40 cellular contexts compared by ENCODE assay signal in genomic region chr1:157753611-157754010, GRCh38. TPM values are rescaled to one million over a fixed set of nuclear protein-coding genes. Genes with fewer than 3 reads are reported as not detected.
"Had no signal": no experiment of that assay in that cellular context is flagged by ENCODE, and none has a peak within 500 bp of the region (broad histone marks: within the 10 kb centered on the region; RNA-seq: fewer than 3 reads in every experiment).

No MANE protein-coding gene starts in this region.

- H3K27me3 ChIP-seq: adrenal gland, body of pancreas, brain microvascular endothelial cell, breast epithelium had no signal

- H3K36me3 Mint-ChIP-seq: activated CD4-positive, alpha-beta memory T cell treated with anti-CD3 and anti-CD28 coated beads for 36 hours; activated naive CD4-positive, alpha-beta T cell treated with anti-CD3 and anti-CD28 coated beads, Interleukin-2, amount 50 U/mL, for 72 hours had no signal

- H3K4me1 Mint-ChIP-seq: activated CD4-positive, alpha-beta T cell treated with anti-CD3 and anti-CD28 coated beads, Interleukin-2, amount 10 ng/mL, durations not matched to agents 24 days and 14 days; activated naive CD8-positive, alpha-beta T cell treated with anti-CD3 and anti-CD28 coated beads for 36 hours; activated T-helper 17 cell treated with anti-CD3 and anti-CD28 coated beads, Interleukin-2, amount 50 U/mL, for 72 hours had no signal

- H3K27me3 Mint-ChIP-seq: activated CD4-positive, alpha-beta T cell treated with anti-CD3 and anti-CD28 coated beads, Interleukin-2, amount 10 ng/mL, durations not matched to agents 24 days and 14 days had no signal

- FAIRE-seq: astrocyte, TTC549 had no signal

- H3K4me3 ChIP-seq: adrenal gland, body of pancreas, breast epithelium had no signal

- DNase-seq: activated CD4-positive, alpha-beta memory T cell treated with anti-CD3 and anti-CD28 coated beads for 36 hours; activated CD4-positive, alpha-beta T cell treated with anti-CD3 and anti-CD28 coated beads for 4 hours; activated CD4-positive, alpha-beta T cell treated with anti-CD3 and anti-CD28 coated beads, Interleukin-2, amount 10 ng/mL, durations not matched to agents 24 days and 14 days; activated CD4-positive, alpha-beta T cell treated with anti-CD3 and anti-CD28 coated beads, Interleukin-2, amount 50 U/mL, for 1 hour; activated CD4-positive, alpha-beta T cell treated with anti-CD3 and anti-CD28 coated beads, Interleukin-2, amount 50 U/mL, for 4 hours; activated CD4-positive, CD25-positive, alpha-beta regulatory T cell; activated CD4-positive, CD25-positive, alpha-beta regulatory T cell treated with anti-CD3 and anti-CD28 coated beads, Interleukin-2, amount 50 U/mL, for 72 hours; activated CD8-positive, alpha-beta memory T cell treated with anti-CD3 and anti-CD28 coated beads, Interleukin-2, amount 50 U/mL, for 4 hours; activated CD8-positive, alpha-beta T cell treated with anti-CD3 and anti-CD28 coated beads for 36 hours; activated effector memory CD4-positive, alpha-beta T cell treated with anti-CD3 and anti-CD28 coated beads, Interleukin-2, amount 50 U/mL, for 16 hours; activated gamma-delta T cell treated with Interleukin-2 at 50 U/mL for 16 hours; activated naive CD4-positive, alpha-beta T cell; activated naive CD4-positive, alpha-beta T cell treated with anti-CD3 and anti-CD28 coated beads for 36 hours; activated naive CD4-positive, alpha-beta T cell treated with anti-CD3 and anti-CD28 coated beads, Interleukin-2, amount 50 U/mL, for 16 hours; activated naive CD8-positive, alpha-beta T cell treated with anti-CD3 and anti-CD28 coated beads for 36 hours; activated T-cell treated with anti-CD3 and anti-CD28 coated beads for 4 hours; activated T-cell treated with anti-CD3 and anti-CD28 coated beads, Interleukin-2, amount 50 U/mL, for 1 hour; activated T-cell treated with anti-CD3 and anti-CD28 coated beads, Interleukin-2, amount 50 U/mL, for 4 hours; activated T-cell treated with anti-CD3 and anti-CD28 coated beads, Interleukin-2, amount 50 U/mL, for 72 hours; adrenal gland; amniotic stem cell; aorta; body of pancreas; brain microvascular endothelial cell; central memory CD4-positive, alpha-beta T cell; T-helper 1 cell; T-helper 2 cell; T-helper 9 cell had no signal

- ATAC-seq: activated CD8-positive, alpha-beta T cell treated with anti-CD3 and anti-CD28 coated beads for 36 hours; activated naive CD4-positive, alpha-beta T cell treated with anti-CD3 and anti-CD28 coated beads, Interleukin-2, amount 50 U/mL, for 72 hours; activated T-cell treated with anti-CD3 and anti-CD28 coated beads, Interleukin-2, amount 50 U/mL, for 4 hours; activated T-cell treated with anti-CD3 and anti-CD28 coated beads, Interleukin-2, amount 50 U/mL, for 72 hours; activated T-helper 17 cell treated with anti-CD3 and anti-CD28 coated beads, Interleukin-2, amount 50 U/mL, for 72 hours; body of pancreas had no signal

- H3K4me3 Mint-ChIP-seq: activated CD4-positive, alpha-beta memory T cell treated with anti-CD3 and anti-CD28 coated beads for 36 hours; activated CD4-positive, alpha-beta T cell treated with anti-CD3 and anti-CD28 coated beads, Interleukin-2, amount 10 ng/mL, durations not matched to agents 24 days and 14 days; activated CD8-positive, alpha-beta T cell treated with anti-CD3 and anti-CD28 coated beads for 36 hours; activated naive CD4-positive, alpha-beta T cell treated with anti-CD3 and anti-CD28 coated beads for 36 hours; activated naive CD8-positive, alpha-beta T cell treated with anti-CD3 and anti-CD28 coated beads for 36 hours; activated T-cell treated with anti-CD3 and anti-CD28 coated beads, Interleukin-2, amount 50 U/mL, for 4 hours; activated T-cell treated with anti-CD3 and anti-CD28 coated beads, Interleukin-2, amount 50 U/mL, for 72 hours; activated T-helper 1 cell treated with anti-CD3 and anti-CD28 coated beads, Interleukin-12 subunit alpha, Interleukin-12 subunit beta, Interleukin-2, Interleukin-4 antibody, amounts not matched to agents 30 ng/mL and 10 ng/mL and 1 ng/mL, durations not matched to agents 14 hours and 24 hours and 36 hours; activated T-helper 17 cell treated with anti-CD3 and anti-CD28 coated beads, Interleukin-2, amount 50 U/mL, for 72 hours; T-helper 1 cell treated with Interleukin-12 subunit alpha and Interleukin-12 subunit beta and Interleukin-4 antibody, amounts not matched to agents 30 μg/mL and 1 μg/mL, for 36 hours; T-helper 2 cell treated with Interferon-gamma antibody and Interleukin-4, amounts not matched to agents 5 μg/mL and 100 μg/mL, for 36 hours had no signal

- H3K36me3 ChIP-seq: adrenal gland, brain microvascular endothelial cell, breast epithelium had no signal

- H3K9me3 Mint-ChIP-seq: activated CD8-positive, alpha-beta T cell treated with anti-CD3 and anti-CD28 coated beads for 36 hours; activated naive CD4-positive, alpha-beta T cell treated with anti-CD3 and anti-CD28 coated beads for 36 hours; activated T-cell treated with anti-CD3 and anti-CD28 coated beads, Interleukin-2, amount 50 U/mL, for 4 hours; activated T-helper 1 cell treated with anti-CD3 and anti-CD28 coated beads, Interleukin-12 subunit alpha, Interleukin-12 subunit beta, Interleukin-2, Interleukin-4 antibody, amounts not matched to agents 30 ng/mL and 10 ng/mL and 1 ng/mL, durations not matched to agents 14 hours and 24 hours and 36 hours; activated T-helper 17 cell treated with anti-CD3 and anti-CD28 coated beads, Interleukin-2, amount 50 U/mL, for 72 hours; T-helper 2 cell treated with Interferon-gamma antibody and Interleukin-4, amounts not matched to agents 5 μg/mL and 100 μg/mL, for 36 hours had no signal

- H3K27ac ChIP-seq: adrenal gland, body of pancreas, brain microvascular endothelial cell, breast epithelium, VCaP had no signal

- H3K4me1 ChIP-seq: adrenal gland, body of pancreas, breast epithelium had no signal

- H3K9me3 ChIP-seq: adrenal gland, body of pancreas, breast epithelium had no signal

- H3K27ac Mint-ChIP-seq: activated CD4-positive, alpha-beta memory T cell treated with anti-CD3 and anti-CD28 coated beads for 36 hours; activated CD4-positive, alpha-beta T cell treated with anti-CD3 and anti-CD28 coated beads, Interleukin-2, amount 10 ng/mL, durations not matched to agents 24 days and 14 days; activated CD8-positive, alpha-beta T cell treated with anti-CD3 and anti-CD28 coated beads for 36 hours; activated naive CD4-positive, alpha-beta T cell treated with anti-CD3 and anti-CD28 coated beads for 36 hours; activated naive CD4-positive, alpha-beta T cell treated with anti-CD3 and anti-CD28 coated beads, Interleukin-2, amount 50 U/mL, for 72 hours; activated naive CD8-positive, alpha-beta T cell treated with anti-CD3 and anti-CD28 coated beads for 36 hours; activated T-cell treated with anti-CD3 and anti-CD28 coated beads, Interleukin-2, amount 50 U/mL, for 72 hours; activated T-helper 1 cell treated with anti-CD3 and anti-CD28 coated beads, Interleukin-12 subunit alpha, Interleukin-12 subunit beta, Interleukin-2, Interleukin-4 antibody, amounts not matched to agents 30 ng/mL and 10 ng/mL and 1 ng/mL, durations not matched to agents 14 hours and 24 hours and 36 hours; activated T-helper 17 cell treated with anti-CD3 and anti-CD28 coated beads, Interleukin-2, amount 50 U/mL, for 72 hours; T-helper 1 cell treated with Interleukin-12 subunit alpha and Interleukin-12 subunit beta and Interleukin-4 antibody, amounts not matched to agents 30 μg/mL and 1 μg/mL, for 36 hours; T-helper 2 cell treated with Interferon-gamma antibody and Interleukin-4, amounts not matched to agents 5 μg/mL and 100 μg/mL, for 36 hours had no signal

RNA-seq across cellular contexts. Expression of gene FCRL2, which starts 23.3 kb away (rescaled TPM):
- total RNA-seq: activated CD4-positive, alpha-beta memory T cell treated with anti-CD3 and anti-CD28 coated beads for 36 hours; activated CD4-positive, alpha-beta T cell treated with anti-CD3 and anti-CD28 coated beads, Interleukin-2, amount 10 ng/mL, durations not matched to agents 24 days and 14 days; activated CD8-positive, alpha-beta memory T cell treated with anti-CD3 and anti-CD28 coated beads for 36 hours; activated CD8-positive, alpha-beta T cell treated with anti-CD3 and anti-CD28 coated beads for 36 hours; activated naive CD4-positive, alpha-beta T cell treated with anti-CD3 and anti-CD28 coated beads for 36 hours; activated naive CD4-positive, alpha-beta T cell treated with anti-CD3 and anti-CD28 coated beads, Interleukin-2, amount 50 U/mL, for 72 hours; activated T-cell treated with anti-CD3 and anti-CD28 coated beads, Interleukin-2, amount 50 U/mL, for 72 hours; activated T-helper 1 cell treated with anti-CD3 and anti-CD28 coated beads, Interleukin-12 subunit alpha, Interleukin-12 subunit beta, Interleukin-2, Interleukin-4 antibody, amounts not matched to agents 30 ng/mL and 10 ng/mL and 1 ng/mL, durations not matched to agents 14 hours and 24 hours and 36 hours; activated T-helper 17 cell treated with anti-CD3 and anti-CD28 coated beads, Interleukin-2, amount 50 U/mL, for 72 hours; adrenal gland; astrocyte; body of pancreas; cardiac septum; cerebellum had no signal
- polyA plus RNA-seq: aorta had no signal

RNA-seq across cellular contexts. Expression of gene FCRL3, which starts 53.0 kb away (rescaled TPM):
- total RNA-seq: astrocyte, body of pancreas, cerebellum had no signal
